Comparison of ENCODE assay signal across 1 cellular context in genomic region chr17:16435951-16436886, GRCh38.
TF ChIP-seq lines count a peak whose summit lies in the region.

No MANE protein-coding gene starts in this region.

TF ChIP-seq in HepG2, 621 proteins besides CTCF, POLR2A, EP300 and RAD21 (continued from another document and continues in another):
- TF ChIP-seq PRDM4 (CRISPR knock-in tag; IDR thresholded peaks at IDR 0.05; ENCODE audit: borderline replicate concordance) (no peak), SP2 (CRISPR knock-in tag; IDR thresholded peaks at IDR 0.05) (no peak), ZNF432 (CRISPR knock-in tag; IDR thresholded peaks at IDR 0.05; ENCODE audit: borderline replicate concordance) (no peak), FIP1L1 (IDR thresholded peaks at IDR 0.05; ENCODE audit: borderline replicate concordance, insufficient read depth, low read depth, low read length) (no peak), JUND (CRISPR knock-in tag; IDR thresholded peaks at IDR 0.05) (no peak), ZNF543 (CRISPR knock-in tag; IDR thresholded peaks at IDR 0.05) (0 out of 2 replicates have a peak, but pooled peaks have one; percentile 34), ETV6 (CRISPR knock-in tag; conservative IDR thresholded peaks at IDR 0.05) (no peak), ZNF18 (CRISPR knock-in tag; IDR thresholded peaks at IDR 0.05; ENCODE audit: insufficient replicate concordance) (no peak), POGK (CRISPR knock-in tag; conservative IDR thresholded peaks at IDR 0.05) (no peak), REXO4 (CRISPR knock-in tag; IDR thresholded peaks at IDR 0.05; ENCODE audit: borderline replicate concordance) (no peak), ZNF841 (CRISPR knock-in tag; IDR thresholded peaks at IDR 0.05; ENCODE audit: borderline replicate concordance) (no peak), CSRNP1 (CRISPR knock-in tag; IDR thresholded peaks at IDR 0.05) (0 out of 2 replicates have a peak, but pooled peaks have one; percentile 23), ZBTB43 (CRISPR knock-in tag; conservative IDR thresholded peaks at IDR 0.05) (no peak), ZNF292 (CRISPR knock-in tag; IDR thresholded peaks at IDR 0.05; ENCODE audit: borderline replicate concordance, low read depth) (no peak), STAT5B (CRISPR knock-in tag; IDR thresholded peaks at IDR 0.05) (no peak), ADNP (CRISPR knock-in tag; IDR thresholded peaks at IDR 0.05) (no peak), ZBTB10 (CRISPR knock-in tag; IDR thresholded peaks at IDR 0.05; ENCODE audit: borderline replicate concordance) (no peak), ZNF576 (CRISPR knock-in tag; IDR thresholded peaks at IDR 0.05) (0 out of 2 replicates have a peak, but pooled peaks have one; percentile 53), ZFAT (CRISPR knock-in tag; conservative IDR thresholded peaks at IDR 0.05) (no peak), RFXANK (CRISPR knock-in tag; IDR thresholded peaks at IDR 0.05) (no peak), ZBTB38 (CRISPR knock-in tag; IDR thresholded peaks at IDR 0.05) (no peak; the same call in 1 of the 2 replicates), KLF12 (CRISPR knock-in tag; IDR thresholded peaks at IDR 0.05; ENCODE audit: borderline replicate concordance) (no peak), ZXDC (CRISPR knock-in tag; IDR thresholded peaks at IDR 0.05) (no peak), ZNF563 (CRISPR knock-in tag; IDR thresholded peaks at IDR 0.05) (no peak), ZNF749 (CRISPR knock-in tag; IDR thresholded peaks at IDR 0.05; ENCODE audit: borderline replicate concordance) (no peak), ZBTB40 (IDR thresholded peaks at IDR 0.05) (no peak), ZBTB40 (CRISPR knock-in tag; IDR thresholded peaks at IDR 0.05) (no peak), GABPB1 (CRISPR knock-in tag; IDR thresholded peaks at IDR 0.05) (no peak), ZMYM2 (CRISPR knock-in tag; IDR thresholded peaks at IDR 0.05) (0 out of 2 replicates have a peak, but pooled peaks have one; percentile 41), PRMT3 (CRISPR knock-in tag; IDR thresholded peaks at IDR 0.05; ENCODE audit: borderline replicate concordance, low read depth) (no peak), ZNF615 (CRISPR knock-in tag; IDR thresholded peaks at IDR 0.05; ENCODE audit: borderline replicate concordance) (no peak)
